In the genomic region with DNA sequence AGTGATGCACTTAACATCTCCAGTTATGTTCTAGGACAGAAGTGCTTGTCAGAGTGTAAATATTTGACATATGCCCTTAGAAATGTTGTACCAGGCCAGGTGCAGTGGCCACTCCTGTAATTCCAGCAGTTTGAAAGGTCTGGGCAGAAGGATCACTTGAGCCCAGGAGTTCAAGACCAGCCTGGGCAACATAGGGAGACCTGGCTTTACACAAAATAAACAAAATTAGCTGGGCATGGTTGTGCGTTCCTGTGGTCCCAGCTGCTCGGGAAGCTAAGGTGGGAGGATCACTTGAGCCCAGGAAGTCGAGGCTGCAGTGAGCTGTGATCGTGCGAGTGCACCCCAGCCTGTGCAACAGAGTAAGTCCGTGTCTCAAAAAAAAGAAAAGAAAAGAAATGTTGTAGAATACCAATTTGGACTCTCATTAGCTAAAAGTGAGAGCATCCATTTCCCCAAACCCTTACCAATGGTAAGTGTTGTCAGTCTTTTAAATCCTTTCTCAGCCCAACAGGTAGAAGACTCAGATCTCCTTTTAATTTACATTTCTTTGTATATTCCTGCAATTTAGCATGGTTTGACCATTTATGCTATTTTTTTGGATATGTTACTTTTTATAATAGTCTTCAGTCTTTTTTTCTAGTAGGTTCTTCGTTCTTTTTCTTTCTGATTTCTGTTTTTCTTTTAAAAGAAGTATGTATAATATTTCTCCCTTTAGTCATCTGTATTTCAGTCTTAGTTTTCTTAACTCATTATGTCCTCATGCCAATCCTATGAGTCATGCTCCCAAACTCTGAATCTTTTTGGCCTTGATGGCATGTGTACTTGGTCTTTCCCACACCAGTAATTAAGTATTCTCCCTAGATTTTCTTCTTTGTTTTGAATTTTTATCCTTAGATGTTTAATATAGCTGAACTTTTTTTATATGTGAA, we compare ENCODE assay signal across 10 cellular contexts.
DNase-seq lines count a peak whose midpoint lies in the region; ATAC-seq and TF ChIP-seq lines count a peak whose summit lies in the region.
"Had no signal": no experiment of that assay in that cellular context is flagged by ENCODE, and none has a peak within 500 bp of the region (broad histone marks: within the 10 kb centered on the region; RNA-seq: fewer than 3 reads in every experiment).

No MANE protein-coding gene starts in this region.

- H3K9me3 ChIP-seq in CD4-positive, alpha-beta memory T cell (ENCODE audit: control insufficient read depth in 1 of 2, low read length in 2 of 2) = no peaks in the 10 kb centered on the region
- H3K9me3 ChIP-seq: sigmoid colon had no signal

- peak overlapping the region; percentile 40 for H3K27ac Mint-ChIP-seq in progenitor cell of endocrine pancreas
- H3K27ac Mint-ChIP-seq in CD4-positive, alpha-beta memory T cell = no peak overlapping the region

- H3K27me3 ChIP-seq in CD4-positive, alpha-beta memory T cell (ENCODE audit: insufficient read depth, low read length) = no peaks in the 10 kb centered on the region
- H3K27me3 ChIP-seq: sigmoid colon had no signal

- peaks cover 18% of the 10 kb centered on the region for H3K4me1 Mint-ChIP-seq in progenitor cell of endocrine pancreas (ENCODE audit: low read depth)
- peaks cover 10 to 34% (median 18%) of the 10 kb centered on the region in 4 donors for H3K4me1 Mint-ChIP-seq in CD4-positive, alpha-beta memory T cell

- H3K27ac ChIP-seq in RWPE1 = peak overlapping the region; percentile 85
- H3K27ac ChIP-seq in CD4-positive, alpha-beta memory T cell (ENCODE audit: low read depth, low read length) = no peak overlapping the region

- H3K4me3 ChIP-seq in fibroblast of mammary gland (ENCODE audit: control insufficient read depth, low read depth, low read length) = peak overlapping the region; percentile 35
- H3K4me3 ChIP-seq in CD4-positive, alpha-beta memory T cell (ENCODE audit: low read length in 2 of 2) = no peak overlapping the region
- H3K4me3 ChIP-seq: sigmoid colon had no signal

- no peaks in the 10 kb centered on the region for H3K36me3 ChIP-seq in CD4-positive, alpha-beta memory T cell (ENCODE audit: insufficient read depth, low read length)
- H3K36me3 ChIP-seq: sigmoid colon had no signal

- H3K27me3 Mint-ChIP-seq in progenitor cell of endocrine pancreas = no peaks in the 10 kb centered on the region
- no peaks in the 10 kb centered on the region for H3K27me3 Mint-ChIP-seq in CD4-positive, alpha-beta memory T cell

- CTCF ChIA-PET in RWPE1 (lab: Yijun Ruan, JAX) = interaction anchor here (0.5 kb wide), 1 partner anchor 10 kb away, joined by 3 read pairs; no protein-coding TSS in a partner anchor
- CTCF ChIA-PET in CD4-positive, alpha-beta memory T cell (lab: Charles Lee; ENCODE audit: partially characterized antibody) = no interaction called here

- POLR2A ChIA-PET in RWPE1 (lab: Yijun Ruan, JAX; ENCODE audit: low non-redundant PET) = no interaction called here
- POLR2A ChIA-PET in CD4-positive, alpha-beta memory T cell (lab: Charles Lee; ENCODE audit: partially characterized antibody) = no interaction called here

- no peak for TF ChIP-seq CTCF in RWPE1 (conservative IDR thresholded peaks at IDR 0.05; ENCODE audit: low read depth)
- TF ChIP-seq CTCF in fibroblast of mammary gland (conservative IDR thresholded peaks at IDR 0.05; ENCODE audit: control insufficient read depth, insufficient read depth, low read depth, low read length) = no peak
- no peak for TF ChIP-seq CTCF in progenitor cell of endocrine pancreas (IDR thresholded peaks at IDR 0.05; ENCODE audit: unreplicated experiment)

- no peaks in the 10 kb centered on the region for H3K9me3 Mint-ChIP-seq in progenitor cell of endocrine pancreas (ENCODE audit: low read depth)
- no peaks in the 10 kb centered on the region for H3K9me3 Mint-ChIP-seq in CD4-positive, alpha-beta memory T cell

- no peak overlapping the region for H3K4me3 Mint-ChIP-seq in progenitor cell of endocrine pancreas (ENCODE audit: low read depth)
- H3K4me3 Mint-ChIP-seq in CD4-positive, alpha-beta memory T cell = no peak overlapping the region

- ATAC-seq in HG03025 (IDR thresholded peaks at IDR 0.05; ENCODE audit: low FRiP score, unreplicated experiment) = no peak

- DNase-seq in GM03348 (ENCODE audit: low spot score) = peak; percentile 86
- peak; percentile 65 for DNase-seq in RWPE1 (ENCODE audit: low spot score)
- DNase-seq in fibroblast of mammary gland (ENCODE audit: low read depth) = peak; percentile 98
- DNase-seq in progenitor cell of endocrine pancreas (ENCODE audit: low spot score, unreplicated experiment) = no peak
- no peak for DNase-seq in stimulated activated CD4-positive, alpha-beta T cell treated with anti-CD3 and anti-CD28 coated beads, Interleukin-12 subunit alpha, Interleukin-12 subunit beta, amount 100 ng/mL, for 4 hours
- DNase-seq in CD4-positive, alpha-beta memory T cell = no peak
- no peak for DNase-seq in SK-N-DZ (ENCODE audit: low spot score)
- DNase-seq: sigmoid colon, T-helper 1 cell had no signal

- H3K4me1 ChIP-seq in CD4-positive, alpha-beta memory T cell (ENCODE audit: insufficient read depth, low read length) = no peaks in the 10 kb centered on the region

- H3K36me3 Mint-ChIP-seq in progenitor cell of endocrine pancreas (ENCODE audit: insufficient read depth) = peaks cover 24% of the 10 kb centered on the region
- peaks cover 15 to 26% of the 10 kb centered on the region in 2 donors for H3K36me3 Mint-ChIP-seq in CD4-positive, alpha-beta memory T cell

- intact Hi-C loops in CD4-positive, alpha-beta memory T cell (cut with micrococcal nuclease) = no loop called here

Comparison
In these comparisons a context has a peak if more than half of its experiments do, and no peak if none do; other contexts are left out.
1. DNase-seq: peak in GM03348 (single experiment), RWPE1 (single experiment) and fibroblast of mammary gland (single experiment); none in progenitor cell of endocrine pancreas (single experiment), stimulated activated CD4-positive, alpha-beta T cell treated with anti-CD3 and anti-CD28 coated beads, Interleukin-12 subunit alpha, Interleukin-12 subunit beta, amount 100 ng/mL, for 4 hours (single experiment), CD4-positive, alpha-beta memory T cell (0 of 5) and SK-N-DZ (single experiment).